Comparison of ENCODE assay signal across 17 cellular contexts in the genomic region with DNA sequence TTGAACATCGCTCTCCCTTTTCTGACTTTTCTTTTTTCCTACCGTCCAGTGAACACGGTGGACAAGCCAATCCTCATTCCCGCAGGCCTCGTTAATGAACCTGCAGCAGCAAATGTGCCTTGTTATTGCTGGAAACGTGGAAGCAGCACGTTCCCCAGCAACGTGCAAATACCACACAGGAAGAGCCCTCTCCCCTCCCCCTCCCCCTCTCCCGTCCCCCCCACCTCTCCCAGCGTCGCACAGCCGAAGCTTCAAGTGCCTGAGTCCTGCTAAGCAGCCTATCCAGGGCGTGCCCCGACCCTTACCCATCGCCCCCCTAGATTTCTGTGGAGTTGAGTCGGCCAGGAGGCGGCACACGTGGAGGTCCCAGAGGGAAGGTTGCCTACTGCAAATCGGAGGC.
"Had no signal": no experiment of that assay in that cellular context is flagged by ENCODE, and none has a peak within 500 bp of the region (broad histone marks: within the 10 kb centered on the region; RNA-seq: fewer than 3 reads in every experiment).

No MANE protein-coding gene starts in this region.

- H3K4me1 ChIP-seq: gastrocnemius medialis, heart right ventricle, left ventricle myocardium inferior had no signal

- H3K27me3 ChIP-seq: gastrocnemius medialis, neutrophil had no signal

- H3K4me3 ChIP-seq: dorsolateral prefrontal cortex, gastrocnemius medialis, heart right ventricle, left ventricle myocardium inferior had no signal

- H3K36me3 ChIP-seq: gastrocnemius medialis, heart right ventricle, left ventricle myocardium inferior, neutrophil had no signal

- ATAC-seq: gastrocnemius medialis; heart right ventricle; naive thymus-derived CD4-positive, alpha-beta T cell; T-cell had no signal

- H3K27ac ChIP-seq: dorsolateral prefrontal cortex, gastrocnemius medialis, heart right ventricle, left ventricle myocardium inferior, neutrophil had no signal

- H3K9me3 ChIP-seq: gastrocnemius medialis, left ventricle myocardium inferior, neutrophil had no signal

- DNase-seq: activated CD4-positive, alpha-beta T cell treated with anti-CD3 and anti-CD28 coated beads, Interleukin-2, amount 50 U/mL, for 48 hours; activated CD4-positive, CD25-positive, alpha-beta regulatory T cell treated with anti-CD3 and anti-CD28 coated beads, Interleukin-2, amount 50 U/mL, for 72 hours; activated naive CD4-positive, alpha-beta T cell treated with anti-CD3 and anti-CD28 coated beads, Interleukin-2, amount 10 ng/mL, durations not matched to agents 7 days and 5 days; dorsolateral prefrontal cortex; erythroblast; gastrocnemius medialis; heart right ventricle; kidney; left ventricle myocardium inferior; stimulated activated CD4-positive, alpha-beta T cell treated with anti-CD3 and anti-CD28 coated beads, Interleukin-15, amount 100 ng/mL, for 24 hours; stimulated activated CD4-positive, alpha-beta T cell treated with anti-CD3 and anti-CD28 coated beads, Interleukin-4, amount 100 ng/mL, for 1 hour; substantia nigra; T-cell; T-helper 9 cell; trophoblast cell had no signal
